ENCODE assay signal across 8 cellular contexts in genomic region chr4:85968945-85969830, GRCh38.
DNase-seq lines count a peak whose midpoint lies in the region; ATAC-seq, FAIRE-seq and TF ChIP-seq lines count a peak whose summit lies in the region.

No MANE protein-coding gene starts in this region.

- CTCF ChIA-PET in A673 (lab: Charles Lee): interaction anchor here (0.9 to 2.0 kb wide), 2 partner anchors 45 to 172 kb away, joined by 3 to 16 read pairs; no protein-coding TSS in a partner anchor

- intact Hi-C loops in A673 (cut with micrococcal nuclease; ENCODE audit: unreplicated experiment): loop anchor here (2.0 to 10.0 kb wide), 2 partner anchors 172 to 824 kb away; no protein-coding TSS in a partner anchor

- no peak overlapping the region for H3K9ac ChIP-seq in neural cell (ENCODE audit: low read length)

- H3K9me2 ChIP-seq in neural cell (ENCODE audit: insufficient read depth, low read length): no peaks in the 10 kb centered on the region

- no peaks in the 10 kb centered on the region for H4K20me1 ChIP-seq in neural cell (ENCODE audit: insufficient read depth)

- H3K27ac ChIP-seq in A673 (ENCODE audit: low read depth, low read length, poor library complexity, severe bottlenecking): no peak overlapping the region
- no peak overlapping the region for H3K27ac ChIP-seq in neural cell (ENCODE audit: low read length)

- H3K9me3 ChIP-seq in A673 (ENCODE audit: low read depth, low read length, poor library complexity, severe bottlenecking) (no peaks in the 10 kb centered on the region), neural cell (ENCODE audit: low read length) (no peaks in the 10 kb centered on the region)

- peak; percentile 95 for FAIRE-seq in endometrium (lab: Jason Lieb, UNC)

- H3K79me2 ChIP-seq in neural cell (replicated peaks; ENCODE audit: insufficient read depth, low read length): no peaks in the 10 kb centered on the region

- no peak for TF ChIP-seq EP300 in neural cell (conservative IDR thresholded peaks at IDR 0.05; ENCODE audit: poor library complexity, severe bottlenecking)

- H3K36me3 ChIP-seq in A673 (ENCODE audit: insufficient read depth, low read length, poor library complexity, severe bottlenecking): no peaks in the 10 kb centered on the region
- H3K36me3 ChIP-seq in neural cell (ENCODE audit: insufficient read depth, low read length): no peaks in the 10 kb centered on the region

- no peak overlapping the region for H3K4me2 ChIP-seq in neural cell (ENCODE audit: low read length)

- TF ChIP-seq CTCF in A673 (conservative IDR thresholded peaks at IDR 0.05; ENCODE audit: low read depth, low read length) (peak; percentile 52), neural cell (IDR thresholded peaks at IDR 0.05; ENCODE audit: poor library complexity, severe bottlenecking) (peak; percentile 81)

- H3K27me3 ChIP-seq in A673 (replicated peaks; ENCODE audit: insufficient read depth, low read depth, low read length, poor library complexity): no peaks in the 10 kb centered on the region
- no peaks in the 10 kb centered on the region for H3K27me3 ChIP-seq in neural cell (ENCODE audit: insufficient read depth, low read depth, low read length)

- POLR2A ChIA-PET in A673 (lab: Charles Lee; ENCODE audit: low non-redundant PET): no interaction called here

- H2AFZ ChIP-seq in neural cell (ENCODE audit: low read depth, low read length): no peak overlapping the region

- H3K4me3 ChIP-seq in A673 (ENCODE audit: low read depth, low read length, poor library complexity, severe bottlenecking) (no peak overlapping the region), neural cell (ENCODE audit: low read length) (no peak overlapping the region)

- no TSS peak for BruUV-seq in A673 (replicated peaks; lab: Mats Ljungman, UMichigan)

- H3F3A ChIP-seq in neural cell (ENCODE audit: insufficient read depth, low read length, poor library complexity, severe bottlenecking): no peaks in the 10 kb centered on the region

- peak; percentile 56 for DNase-seq in A673 (ENCODE audit: low spot score)
- DNase-seq in NOMO-1 treated with DMSO at 0.1 percent for 48 hours (lab: John Stamatoyannopoulos, UW; ENCODE audit: unreplicated experiment): peak; percentile 64
- DNase-seq in activated T-cell treated with anti-CD3 and anti-CD28 coated beads, Interleukin-2, amount 50 U/mL, for 1 hour: no peak

- peak; percentile 71 for ATAC-seq in GM18502 (IDR thresholded peaks at IDR 0.05; ENCODE audit: poor library complexity, unreplicated experiment)
- peak; percentile 76 for ATAC-seq in HG03432 (IDR thresholded peaks at IDR 0.05; ENCODE audit: unreplicated experiment)
- ATAC-seq in HG03108 (IDR thresholded peaks at IDR 0.05; ENCODE audit: unreplicated experiment): no peak

- peak; percentile 86 for TF ChIP-seq RAD21 in neural cell (conservative IDR thresholded peaks at IDR 0.05)

- peaks cover 5% of the 10 kb centered on the region for H3K4me1 ChIP-seq in A673 (ENCODE audit: insufficient read depth, low read length, poor library complexity, severe bottlenecking)

TF ChIP-seq in neural cell, 6 proteins besides CTCF, POLR2A, EP300 and RAD21:
- TF ChIP-seq EZH2 (IDR thresholded peaks at IDR 0.05; ENCODE audit: borderline replicate concordance, insufficient read depth, low read length, poor library complexity, severe bottlenecking) (no peak), SMC3 (conservative IDR thresholded peaks at IDR 0.05; ENCODE audit: poor library complexity) (peak; percentile 88)
